In the genomic region with DNA sequence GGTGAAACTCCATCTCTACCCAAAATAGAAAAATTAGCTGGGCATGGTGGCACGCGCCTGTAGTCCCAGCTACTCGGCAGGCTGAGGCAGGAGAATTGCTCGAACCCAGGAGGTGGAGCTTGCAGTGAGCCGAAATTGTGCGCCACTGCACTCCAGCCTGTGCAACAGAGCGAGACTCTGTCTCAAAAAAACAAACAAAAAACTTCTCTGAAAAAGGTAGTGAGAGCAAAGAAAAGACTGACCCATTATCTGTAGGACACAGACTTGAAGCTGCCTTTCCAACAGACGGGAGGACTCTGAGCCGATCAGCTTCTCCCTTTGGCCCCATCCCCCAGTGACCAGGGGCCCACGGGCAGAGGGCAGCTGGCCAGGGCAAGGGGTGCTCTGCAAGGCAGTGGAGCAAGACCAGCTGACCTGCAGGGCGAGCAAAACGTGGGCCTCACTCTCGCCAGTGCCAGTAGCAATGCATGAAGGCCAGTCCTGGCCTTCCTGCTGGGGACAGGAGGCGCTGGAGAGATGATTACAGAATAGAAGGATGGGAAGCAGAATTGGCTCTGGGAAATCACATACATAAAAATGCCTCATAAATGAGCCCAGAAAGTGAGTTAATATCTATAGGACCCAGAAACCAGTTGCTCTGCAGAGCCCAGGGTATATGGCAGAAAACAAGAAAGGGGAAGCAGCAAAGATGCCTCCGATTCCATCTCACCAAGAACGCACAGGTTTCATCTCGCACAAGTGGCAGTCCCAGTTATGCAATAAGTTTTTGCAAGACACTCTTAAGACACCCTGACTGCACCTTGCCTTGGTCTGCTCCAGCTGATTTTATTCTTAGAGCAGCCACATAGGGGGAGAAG, we compare ENCODE assay signal across 7 cellular contexts. TPM values are rescaled to one million over a fixed set of nuclear protein-coding genes. Genes with fewer than 3 reads are reported as not detected.
DNase-seq lines count a peak whose midpoint lies in the region; TF ChIP-seq lines count a peak whose summit lies in the region.
"Had no signal": no experiment of that assay in that cellular context is flagged by ENCODE, and none has a peak within 500 bp of the region (broad histone marks: within the 10 kb centered on the region; RNA-seq: fewer than 3 reads in every experiment).

No MANE protein-coding gene starts in this region.

- H3K36me3 Mint-ChIP-seq in T-helper 2 cell treated with Interferon-gamma antibody and Interleukin-4, amounts not matched to agents 5 μg/mL and 100 μg/mL, for 36 hours (ENCODE audit: low read depth), result peaks cover 54% of the 10 kb centered on the region

- intact Hi-C loops in testis (cut with DNase I; ENCODE audit: low total_unique reads), result no loop called here

- H3K27me3 Mint-ChIP-seq in T-helper 2 cell treated with Interferon-gamma antibody and Interleukin-4, amounts not matched to agents 5 μg/mL and 100 μg/mL, for 36 hours (ENCODE audit: low read depth), result no peaks in the 10 kb centered on the region

- no peak for TF ChIP-seq POLR2A in testis (IDR thresholded peaks at IDR 0.05)

- peak overlapping the region; percentile 97 for H3K4me3 Mint-ChIP-seq in T-helper 2 cell treated with Interferon-gamma antibody and Interleukin-4, amounts not matched to agents 5 μg/mL and 100 μg/mL, for 36 hours

- H3K9me3 ChIP-seq in testis, result no peaks in the 10 kb centered on the region

- H3K36me3 ChIP-seq in testis (ENCODE audit: low read depth, missing control alignments), result no peaks in the 10 kb centered on the region

- H3K27ac ChIP-seq in substantia nigra (ENCODE audit: low read depth, low read length, poor library complexity, severe bottlenecking) (peak overlapping the region; percentile 94), testis (peak overlapping the region in 1 of 2 donors; percentile 19)

- peaks cover 46% of the 10 kb centered on the region for H3K4me1 ChIP-seq in testis

- H3K4me1 Mint-ChIP-seq in T-helper 2 cell treated with Interferon-gamma antibody and Interleukin-4, amounts not matched to agents 5 μg/mL and 100 μg/mL, for 36 hours (ENCODE audit: low read depth), result peaks cover 61% of the 10 kb centered on the region

- H3K4me3 ChIP-seq in epithelial cell of proximal tubule (ENCODE audit: low read depth, low read length) (peak overlapping the region; percentile 90), testis (no peak overlapping the region)

- peak overlapping the region; percentile 79 for H3K27ac Mint-ChIP-seq in T-helper 2 cell treated with Interferon-gamma antibody and Interleukin-4, amounts not matched to agents 5 μg/mL and 100 μg/mL, for 36 hours

- H3K27me3 ChIP-seq in testis, result no peaks in the 10 kb centered on the region

- 75 to 82% methylated on average over 17 of the region's 17 CpGs for WGBS in testis, 2 donors

- H3K9me3 Mint-ChIP-seq in T-helper 2 cell treated with Interferon-gamma antibody and Interleukin-4, amounts not matched to agents 5 μg/mL and 100 μg/mL, for 36 hours, result no peaks in the 10 kb centered on the region

- no peak for DNase-seq in T-helper 2 cell treated with Interferon-gamma antibody and Interleukin-4, amounts not matched to agents 5 μg/mL and 100 μg/mL, for 36 hours (ENCODE audit: low spot score)
- DNase-seq in T-helper 2 cell (no peak), epithelial cell of proximal tubule (ENCODE audit: low read depth) (no peak), substantia nigra (lab: John Stamatoyannopoulos, UW) (peak in 18 of 49 donors; percentile 22 to 64 (median 34)), testis (no peak), EL (no peak)
- DNase-seq: NCI-H146 had no signal

- peak; percentile 35 for TF ChIP-seq CTCF in epithelial cell of proximal tubule (conservative IDR thresholded peaks at IDR 0.05; ENCODE audit: low read depth, low read length)
- TF ChIP-seq CTCF in testis (IDR thresholded peaks at IDR 0.05), result no peak

RNA-seq across cellular contexts. Expression of a gene that starts 2.8 kb away (rescaled TPM):
- total RNA-seq in epithelial cell of proximal tubule, result 82.7 and 93.4 TPM in 2 replicates
- 100 to 1,000 TPM; 230 to 455 TPM for total RNA-seq in testis
- polyA plus RNA-seq in testis (ENCODE audit: insufficient read depth, low read depth, low replicate concordance), result 328 TPM

RNA-seq across cellular contexts. Expression of a gene that starts 31.1 kb away (rescaled TPM):
- 4.6 and 8.9 TPM in 2 replicates for total RNA-seq in epithelial cell of proximal tubule
- 1 to 10 TPM; 7.6 to 9.2 TPM for total RNA-seq in testis
- 5.3 TPM for polyA plus RNA-seq in testis (ENCODE audit: insufficient read depth, low read depth, low replicate concordance)

RNA-seq across cellular contexts. Expression of a gene that starts 41.4 kb away (rescaled TPM):
- total RNA-seq in epithelial cell of proximal tubule (22.4 and 25.8 TPM in 2 replicates), testis (10 to 100 TPM; 51.1 to 56.1 TPM)
- 22.2 TPM for polyA plus RNA-seq in testis (ENCODE audit: insufficient read depth, low read depth, low replicate concordance)

RNA-seq across cellular contexts. Expression of a gene that starts 48.9 kb away (rescaled TPM):
- total RNA-seq in epithelial cell of proximal tubule (16.8 and 32.9 TPM in 2 replicates), testis (10 to 100 TPM; 19.4 to 26.2 TPM)
- polyA plus RNA-seq in testis (ENCODE audit: insufficient read depth, low read depth, low replicate concordance), result 9.9 TPM
